In the genomic region with DNA sequence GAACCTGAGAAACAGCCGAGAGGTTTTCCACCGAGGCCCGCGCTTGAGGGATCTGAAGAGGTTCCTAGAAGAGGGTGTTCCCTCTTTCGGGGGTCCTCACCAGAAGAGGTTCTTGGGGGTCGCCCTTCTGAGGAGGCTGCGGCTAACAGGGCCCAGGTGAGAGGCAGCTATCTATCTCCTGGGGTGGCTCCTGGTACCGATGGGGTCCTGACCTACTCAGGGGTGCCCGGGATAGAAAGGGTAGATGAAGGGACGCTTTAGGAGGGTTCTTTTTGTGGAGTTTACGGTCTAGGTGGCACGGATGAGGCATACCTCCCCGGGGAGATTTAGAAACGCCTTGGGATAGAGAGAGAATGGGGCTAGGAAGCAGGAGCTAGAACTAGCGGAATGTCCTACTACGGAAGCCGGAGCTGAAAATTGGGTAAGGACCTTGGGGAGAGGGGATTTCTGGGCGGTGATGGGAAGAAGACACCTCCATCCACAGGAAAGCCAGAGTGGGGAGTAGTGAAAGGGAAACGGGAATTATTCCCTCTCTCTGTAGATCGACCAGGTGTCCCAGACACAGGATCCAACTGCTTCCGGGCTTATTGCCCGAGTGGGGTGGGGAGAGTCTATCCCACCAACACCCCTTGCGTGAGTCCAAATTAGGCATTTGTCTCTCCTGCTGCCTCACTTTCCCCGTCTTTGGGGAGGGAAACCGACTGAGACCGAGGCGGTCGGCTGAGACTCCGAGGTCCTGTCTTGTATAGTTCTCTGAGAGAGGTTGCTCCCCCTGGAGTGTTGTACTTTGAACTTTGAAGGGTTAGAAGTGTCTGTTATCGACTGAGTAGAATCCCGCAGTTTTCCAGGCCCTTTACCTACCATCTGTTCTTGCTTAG, we compare ENCODE assay signal across 8 cellular contexts. TPM values are rescaled to one million over a fixed set of nuclear protein-coding genes. Genes with fewer than 3 reads are reported as not detected.
DNase-seq lines count a peak whose midpoint lies in the region; ATAC-seq and TF ChIP-seq lines count a peak whose summit lies in the region.

No MANE protein-coding gene starts in this region.

- peaks cover 11% of the 10 kb centered on the region for H3K4me1 ChIP-seq in fibroblast of lung (ENCODE audit: control insufficient read depth, extremely low read depth, insufficient read depth, low read length)

- H3K9ac ChIP-seq in fibroblast of lung (ENCODE audit: insufficient read depth, low read length) (peak overlapping the region; percentile 96), neural cell (ENCODE audit: low read length) (peak overlapping the region; percentile 98)

- H3K27me3 ChIP-seq in fibroblast of lung (ENCODE audit: control insufficient read depth, insufficient read depth, low read length) (no peaks in the 10 kb centered on the region), neural cell (ENCODE audit: insufficient read depth, low read depth, low read length) (no peaks in the 10 kb centered on the region)

- no peaks in the 10 kb centered on the region for H3K9me2 ChIP-seq in neural cell (ENCODE audit: insufficient read depth, low read length)

- peak overlapping the region; percentile 98 for H3K27ac Mint-ChIP-seq in activated T-cell treated with anti-CD3 and anti-CD28 coated beads, Interleukin-2, amount 50 U/mL, for 24 hours

- DNase-seq in AG20443 (ENCODE audit: low spot score) (peak; percentile 13), LoVo (ENCODE audit: low spot score) (peak; percentile 50), fibroblast of lung (ENCODE audit: low read depth in 2 of 2) (peak in 1 of 2 donors; percentile 32), NCI-H1930 (lab: John Stamatoyannopoulos, UW) (no peak)
- DNase-seq in activated T-cell treated with anti-CD3 and anti-CD28 coated beads, Interleukin-2, amount 50 U/mL, for 24 hours, result peak; percentile 47

- no peak for TF ChIP-seq EP300 in neural cell (conservative IDR thresholded peaks at IDR 0.05; ENCODE audit: poor library complexity, severe bottlenecking)

- peak overlapping the region; percentile 98 for H3K4me3 Mint-ChIP-seq in activated T-cell treated with anti-CD3 and anti-CD28 coated beads, Interleukin-2, amount 50 U/mL, for 24 hours

- H3K79me2 ChIP-seq in fibroblast of lung (ENCODE audit: control insufficient read depth, insufficient read depth, low read length) (peaks cover 82% of the 10 kb centered on the region), neural cell (replicated peaks; ENCODE audit: insufficient read depth, low read length) (peaks cover 88% of the 10 kb centered on the region)

- H3K4me2 ChIP-seq in fibroblast of lung (ENCODE audit: extremely low read depth, insufficient read depth, low read length) (peak overlapping the region; percentile 83), neural cell (ENCODE audit: low read length) (peak overlapping the region; percentile 94)

- no peaks in the 10 kb centered on the region for H3K27me3 Mint-ChIP-seq in activated T-cell treated with anti-CD3 and anti-CD28 coated beads, Interleukin-2, amount 50 U/mL, for 24 hours

- no peaks in the 10 kb centered on the region for H3K9me3 ChIP-seq in fibroblast of lung (ENCODE audit: control insufficient read depth, insufficient read depth, low read depth, low read length)
- H3K9me3 ChIP-seq in neural cell (ENCODE audit: low read length), result no peaks in the 10 kb centered on the region

- peak; percentile 22 for ATAC-seq in GM18907 (IDR thresholded peaks at IDR 0.05; ENCODE audit: unreplicated experiment)
- ATAC-seq in HG02973 (IDR thresholded peaks at IDR 0.05; ENCODE audit: unreplicated experiment), result no peak

- H3K36me3 Mint-ChIP-seq in activated T-cell treated with anti-CD3 and anti-CD28 coated beads, Interleukin-2, amount 50 U/mL, for 24 hours (ENCODE audit: low read depth), result peaks cover 35% of the 10 kb centered on the region

- H2AFZ ChIP-seq in fibroblast of lung (ENCODE audit: low read length), result no peak overlapping the region
- H2AFZ ChIP-seq in neural cell (ENCODE audit: low read depth, low read length), result peak overlapping the region; percentile 93

- H3K9me3 Mint-ChIP-seq in activated T-cell treated with anti-CD3 and anti-CD28 coated beads, Interleukin-2, amount 50 U/mL, for 24 hours, result no peaks in the 10 kb centered on the region

- TF ChIP-seq RAD21 in neural cell (conservative IDR thresholded peaks at IDR 0.05), result no peak

- no peaks in the 10 kb centered on the region for H4K20me1 ChIP-seq in fibroblast of lung (ENCODE audit: control insufficient read depth, extremely low read depth, insufficient read depth, low read length)
- H4K20me1 ChIP-seq in neural cell (ENCODE audit: insufficient read depth), result no peaks in the 10 kb centered on the region

- TF ChIP-seq CTCF in fibroblast of lung (conservative IDR thresholded peaks at IDR 0.05 in 1 of 2, IDR thresholded peaks at IDR 0.05 in 1 of 2; ENCODE audit: low read depth in 1 of 2, low read length in 2 of 2) (no peak), neural cell (IDR thresholded peaks at IDR 0.05; ENCODE audit: poor library complexity, severe bottlenecking) (no peak)

- H3K4me3 ChIP-seq in fibroblast of lung (replicated peaks in 1 of 4; ENCODE audit: control extremely low read depth in 1 of 4, insufficient read depth in 1 of 4, low read depth in 3 of 4, low read length in 4 of 4) (peak overlapping the region; percentile 88 to 95 (median 94)), neural cell (ENCODE audit: low read length) (peak overlapping the region; percentile 88)

- H3K27ac ChIP-seq in fibroblast of lung (ENCODE audit: insufficient read depth, low read length) (peak overlapping the region; percentile 93), neural cell (ENCODE audit: low read length) (peak overlapping the region; percentile 98)

- H3K4me1 Mint-ChIP-seq in activated T-cell treated with anti-CD3 and anti-CD28 coated beads, Interleukin-2, amount 50 U/mL, for 24 hours (ENCODE audit: low read depth), result peaks cover 62% of the 10 kb centered on the region

- no peaks in the 10 kb centered on the region for H3F3A ChIP-seq in neural cell (ENCODE audit: insufficient read depth, low read length, poor library complexity, severe bottlenecking)

- H3K36me3 ChIP-seq in fibroblast of lung (ENCODE audit: control insufficient read depth, insufficient read depth, low read length) (no peaks in the 10 kb centered on the region), neural cell (ENCODE audit: insufficient read depth, low read length) (no peaks in the 10 kb centered on the region)

TF ChIP-seq in neural cell, 6 proteins besides CTCF, POLR2A, EP300 and RAD21:
- no peak for TF ChIP-seq SMC3 (conservative IDR thresholded peaks at IDR 0.05; ENCODE audit: poor library complexity)
- TF ChIP-seq, protein P1, sequence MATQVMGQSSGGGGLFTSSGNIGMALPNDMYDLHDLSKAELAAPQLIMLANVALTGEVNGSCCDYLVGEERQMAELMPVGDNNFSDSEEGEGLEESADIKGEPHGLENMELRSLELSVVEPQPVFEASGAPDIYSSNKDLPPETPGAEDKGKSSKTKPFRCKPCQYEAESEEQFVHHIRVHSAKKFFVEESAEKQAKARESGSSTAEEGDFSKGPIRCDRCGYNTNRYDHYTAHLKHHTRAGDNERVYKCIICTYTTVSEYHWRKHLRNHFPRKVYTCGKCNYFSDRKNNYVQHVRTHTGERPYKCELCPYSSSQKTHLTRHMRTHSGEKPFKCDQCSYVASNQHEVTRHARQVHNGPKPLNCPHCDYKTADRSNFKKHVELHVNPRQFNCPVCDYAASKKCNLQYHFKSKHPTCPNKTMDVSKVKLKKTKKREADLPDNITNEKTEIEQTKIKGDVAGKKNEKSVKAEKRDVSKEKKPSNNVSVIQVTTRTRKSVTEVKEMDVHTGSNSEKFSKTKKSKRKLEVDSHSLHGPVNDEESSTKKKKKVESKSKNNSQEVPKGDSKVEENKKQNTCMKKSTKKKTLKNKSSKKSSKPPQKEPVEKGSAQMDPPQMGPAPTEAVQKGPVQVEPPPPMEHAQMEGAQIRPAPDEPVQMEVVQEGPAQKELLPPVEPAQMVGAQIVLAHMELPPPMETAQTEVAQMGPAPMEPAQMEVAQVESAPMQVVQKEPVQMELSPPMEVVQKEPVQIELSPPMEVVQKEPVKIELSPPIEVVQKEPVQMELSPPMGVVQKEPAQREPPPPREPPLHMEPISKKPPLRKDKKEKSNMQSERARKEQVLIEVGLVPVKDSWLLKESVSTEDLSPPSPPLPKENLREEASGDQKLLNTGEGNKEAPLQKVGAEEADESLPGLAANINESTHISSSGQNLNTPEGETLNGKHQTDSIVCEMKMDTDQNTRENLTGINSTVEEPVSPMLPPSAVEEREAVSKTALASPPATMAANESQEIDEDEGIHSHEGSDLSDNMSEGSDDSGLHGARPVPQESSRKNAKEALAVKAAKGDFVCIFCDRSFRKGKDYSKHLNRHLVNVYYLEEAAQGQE (IDR thresholded peaks at IDR 0.05; ENCODE audit: borderline replicate concordance), result peak; percentile 19

RNA-seq across cellular contexts. Expression of a gene that starts 0.7 kb away (rescaled TPM):
- total RNA-seq in fibroblast of lung, result 33.4 and 51.9 TPM in 2 replicates
- polyA plus RNA-seq in fibroblast of lung, result 36.4 and 36.5 TPM in 2 replicates
- 23.4 and 25.7 TPM in 2 replicates for polyA plus RNA-seq in fibroblast of lung (2012)
- polyA minus RNA-seq in fibroblast of lung (ENCODE audit: low replicate concordance), result 33.0 and 73.7 TPM in 2 replicates
- 62.0 and 69.8 TPM in 2 replicates for polyA plus RNA-seq in neural cell
- polyA minus RNA-seq in neural cell, result 101 and 116 TPM in 2 replicates

RNA-seq across cellular contexts. Expression of a gene that starts 1.0 kb away (rescaled TPM):
- 55.5 and 58.3 TPM in 2 replicates for total RNA-seq in fibroblast of lung
- polyA plus RNA-seq in fibroblast of lung (64.6 and 77.0 TPM in 2 replicates), neural cell (146 and 167 TPM in 2 replicates)
- 62.6 and 75.0 TPM in 2 replicates for polyA plus RNA-seq in fibroblast of lung (2012)
- polyA minus RNA-seq in fibroblast of lung (ENCODE audit: low replicate concordance) (57.9 and 88.3 TPM in 2 replicates), neural cell (143 and 151 TPM in 2 replicates)

RNA-seq across cellular contexts. Expression of a gene that starts 58.2 kb away (rescaled TPM):
- 53.2 and 65.7 TPM in 2 replicates for total RNA-seq in fibroblast of lung
- polyA plus RNA-seq in fibroblast of lung, result 149 and 173 TPM in 2 replicates
- polyA plus RNA-seq in fibroblast of lung (2012), result 82.2 and 88.8 TPM in 2 replicates
- 48.4 and 51.0 TPM in 2 replicates for polyA minus RNA-seq in fibroblast of lung (ENCODE audit: low replicate concordance)
- 149 and 153 TPM in 2 replicates for polyA plus RNA-seq in neural cell
- polyA minus RNA-seq in neural cell, result 107 and 113 TPM in 2 replicates

Comparison
In these comparisons a context has a peak if more than half of its experiments do, and no peak if none do; other contexts are left out.
1. DNase-seq: peak in AG20443 (single experiment), LoVo (single experiment) and activated T-cell treated with anti-CD3 and anti-CD28 coated beads, Interleukin-2, amount 50 U/mL, for 24 hours (single experiment); none in NCI-H1930 (0 of 2).